8 cellular contexts compared by ENCODE assay signal in genomic region chr9:16705121-16705604, GRCh38.
DNase-seq lines count a peak whose midpoint lies in the region; ATAC-seq and TF ChIP-seq lines count a peak whose summit lies in the region.

No MANE protein-coding gene starts in this region.

- intact Hi-C loops in Right ventricle myocardium superior (cut with DNase I): no loop called here
- intact Hi-C loops in psoas muscle (cut with DNase I): no loop called here

- H3K4me3 ChIP-seq in psoas muscle: peak overlapping the region; percentile 61

- no peaks in the 10 kb centered on the region for H3K27me3 ChIP-seq in psoas muscle (ENCODE audit: insufficient read depth in 3 of 3, low read length in 2 of 3)

- peak overlapping the region; percentile 82 for H3K27ac ChIP-seq in psoas muscle

- ATAC-seq in Right ventricle myocardium superior (ENCODE audit: poor library complexity): peak; percentile 96
- peak; percentile 90 to 97 (median 94) for ATAC-seq in psoas muscle
- no peak for ATAC-seq in GM21576 (IDR thresholded peaks at IDR 0.05; ENCODE audit: unreplicated experiment)
- no peak for ATAC-seq in GM21423 (IDR thresholded peaks at IDR 0.05; ENCODE audit: unreplicated experiment)
- ATAC-seq in HG02840 (IDR thresholded peaks at IDR 0.05; ENCODE audit: low FRiP score, unreplicated experiment): no peak

- peak; percentile 95 for DNase-seq in GM04503 (ENCODE audit: low read depth)
- DNase-seq in T1000 (lab: John Stamatoyannopoulos, UW): peak; percentile 85
- peak; percentile 88 for DNase-seq in Right ventricle myocardium superior
- peak; percentile 90 for DNase-seq in psoas muscle
- DNase-seq in NCI-H82 treated with DMSO at 0.1 percent for 48 hours (lab: John Stamatoyannopoulos, UW; ENCODE audit: unreplicated experiment): no peak

- WGBS in psoas muscle, 3 donors: 17 to 29% (median 17%) methylated on average over 9 of the region's 9 CpGs

- H3K36me3 ChIP-seq in psoas muscle (ENCODE audit: insufficient read depth in 1 of 2, low read depth in 1 of 2): no peaks in the 10 kb centered on the region

- H3K9me3 ChIP-seq in psoas muscle: no peaks in the 10 kb centered on the region

- peaks cover 16% of the 10 kb centered on the region for H3K4me1 ChIP-seq in psoas muscle

- no peak for TF ChIP-seq CTCF in psoas muscle (IDR thresholded peaks at IDR 0.05)

Comparison
In these comparisons a context has a peak if more than half of its experiments do, and no peak if none do; other contexts are left out.
1. ATAC-seq: peak in Right ventricle myocardium superior (single experiment) and psoas muscle (4 of 4); none in GM21576 (single experiment), GM21423 (single experiment) and HG02840 (single experiment).